In genomic region chr5:102762095-102762534, GRCh38 we compare ENCODE assay signal across 7 cellular contexts.
DNase-seq lines count a peak whose midpoint lies in the region; ATAC-seq and TF ChIP-seq lines count a peak whose summit lies in the region.

No MANE protein-coding gene starts in this region.

- peaks cover 49% of the 10 kb centered on the region for H3K4me1 ChIP-seq in HUES48 (ENCODE audit: control insufficient read depth, insufficient read depth, low read length)

- no peaks in the 10 kb centered on the region for H3K36me3 ChIP-seq in HUES48 (ENCODE audit: control insufficient read depth, insufficient read depth, low read length)

- no peaks in the 10 kb centered on the region for H3K27me3 ChIP-seq in HUES48 (ENCODE audit: control insufficient read depth, insufficient read depth, low read length)

- no peak overlapping the region for H3K9ac ChIP-seq in HUES48 (ENCODE audit: low read depth, low read length)

- H3K27ac ChIP-seq in HUES48 (ENCODE audit: low read depth, low read length) (peak overlapping the region; percentile 65), skin epidermis (peak overlapping the region in 15 of 21 experiments; percentile 3 to 76 (median 47))

- no peaks in the 10 kb centered on the region for H3K9me3 ChIP-seq in HUES48 (ENCODE audit: control insufficient read depth, insufficient read depth, low read length)

- TF ChIP-seq CTCF in choroid plexus epithelial cell (conservative IDR thresholded peaks at IDR 0.05; ENCODE audit: low read depth, low read length): no peak

- H3K4me3 ChIP-seq in HUES48 (ENCODE audit: low read depth, low read length): no peak overlapping the region
- no peak overlapping the region for H3K4me3 ChIP-seq in choroid plexus epithelial cell (ENCODE audit: low read depth, low read length)
- H3K4me3 ChIP-seq in skin epidermis: peak overlapping the region in 1 of 7 experiments; percentile 2

- peak; percentile 75 for ATAC-seq in GM18508 (IDR thresholded peaks at IDR 0.05; ENCODE audit: insufficient read depth, unreplicated experiment)
- peak; percentile 75 for ATAC-seq in GM21619 (IDR thresholded peaks at IDR 0.05; ENCODE audit: unreplicated experiment)

- DNase-seq in choroid plexus epithelial cell (ENCODE audit: low read depth) (peak; percentile 73), GM19240 (ENCODE audit: insufficient read length, low spot score) (no peak), NCI-H187 treated with DMSO at 0.1 percent for 48 hours (lab: John Stamatoyannopoulos, UW) (no peak)
